24 cellular contexts compared by ENCODE assay signal in genomic region chr1:213572939-213573647, GRCh38.
DNase-seq lines count a peak whose midpoint lies in the region; ATAC-seq and TF ChIP-seq lines count a peak whose summit lies in the region.
"Had no signal": no experiment of that assay in that cellular context is flagged by ENCODE, and none has a peak within 500 bp of the region (broad histone marks: within the 10 kb centered on the region; RNA-seq: fewer than 3 reads in every experiment).

No MANE protein-coding gene starts in this region.

- peak overlapping the region in 2 of 4 donors; percentile 3 to 4 for H3K27ac ChIP-seq in body of pancreas
- H3K27ac ChIP-seq: HL-60, RWPE1 had no signal

- H3K36me3 ChIP-seq in body of pancreas (replicated peaks in 1 of 2; ENCODE audit: insufficient read depth in 1 of 2, low read depth in 2 of 2) = no peaks in the 10 kb centered on the region
- H3K36me3 ChIP-seq: MG63 had no signal

- no peak for TF ChIP-seq POLR2A in body of pancreas (IDR thresholded peaks at IDR 0.05)

- WGBS in body of pancreas, 2 donors = 27 to 30% methylated on average over 3 of the region's 3 CpGs

- no peak for TF ChIP-seq CTCF in body of pancreas (IDR thresholded peaks at IDR 0.05)
- no peak for TF ChIP-seq CTCF in neural crest cell (conservative IDR thresholded peaks at IDR 0.05)

- peaks cover 18% of the 10 kb centered on the region for H3K4me1 Mint-ChIP-seq in neural crest cell

- H3K27ac Mint-ChIP-seq in neural crest cell (ENCODE audit: unreplicated experiment) = peak overlapping the region; percentile 3
- H3K27ac Mint-ChIP-seq: CD4-positive, alpha-beta T cell; H9 had no signal

- H3K27me3 Mint-ChIP-seq in neural crest cell (ENCODE audit: low read depth) = no peaks in the 10 kb centered on the region

- DNase-seq in DMS53 (lab: John Stamatoyannopoulos, UW) = peak; percentile 38
- no peak for DNase-seq in DMS53 treated with DMSO at 0.1 percent for 48 hours (lab: John Stamatoyannopoulos, UW; ENCODE audit: unreplicated experiment)
- peak; percentile 32 for DNase-seq in Jurkat, Clone E6-1 (ENCODE audit: low read depth, low spot score)
- peak in 2 of 4 donors; percentile 30 to 32 for DNase-seq in body of pancreas
- no peak for DNase-seq in neural crest cell (ENCODE audit: low read depth, low spot score)
- no peak for DNase-seq in stimulated activated CD4-positive, alpha-beta T cell treated with anti-CD3 and anti-CD28 coated beads, Interleukin-4, amount 100 ng/mL, for 4 hours
- DNase-seq in NCI-H345 treated with DMSO at 0.1 percent for 48 hours (lab: John Stamatoyannopoulos, UW; ENCODE audit: unreplicated experiment) = no peak
- DNase-seq: CD4-positive, alpha-beta T cell; DND-41; H9; IMR-90; Kasumi-1; MG63; NCI-H1048; NCI-H1436; NCI-H2029 treated with DMSO at 0.1 percent for 48 hours; NCI-H2171 treated with DMSO at 0.1 percent for 48 hours; NCI-H446 treated with DMSO at 0.1 percent for 48 hours; NCI-H774; PC-3; SIG-M5 had no signal

- H3K9me3 Mint-ChIP-seq in neural crest cell = peaks cover 13% of the 10 kb centered on the region

- H3K36me3 Mint-ChIP-seq in neural crest cell (ENCODE audit: low read depth) = no peaks in the 10 kb centered on the region

- no peak overlapping the region for H3K4me3 ChIP-seq in Jurkat, Clone E6-1 (ENCODE audit: low read length)
- H3K4me3 ChIP-seq in body of pancreas = no peak overlapping the region
- H3K4me3 ChIP-seq: MG63 had no signal

- intact Hi-C loops in body of pancreas (cut with DNase I) = no loop called here

- H3K4me1 ChIP-seq in body of pancreas = peaks cover 23% of the 10 kb centered on the region

- peak; percentile 77 for ATAC-seq in body of pancreas
- no peak for ATAC-seq in HG03039 (IDR thresholded peaks at IDR 0.05; ENCODE audit: unreplicated experiment)
- ATAC-seq: PC-3 had no signal

- no peaks in the 10 kb centered on the region for H3K27me3 ChIP-seq in body of pancreas
- H3K27me3 ChIP-seq: MG63 had no signal

- no peaks in the 10 kb centered on the region for H3K9me3 ChIP-seq in body of pancreas
- H3K9me3 ChIP-seq: MG63 had no signal

- H3K4me3 Mint-ChIP-seq in neural crest cell = no peak overlapping the region
- H3K4me3 Mint-ChIP-seq: CD4-positive, alpha-beta T cell; H9 had no signal

Comparison
In these comparisons a context has a peak if more than half of its experiments do, and no peak if none do; other contexts are left out.
1. DNase-seq: peak in DMS53 (single experiment) and Jurkat, Clone E6-1 (single experiment); none in DMS53 treated with DMSO at 0.1 percent for 48 hours (single experiment), neural crest cell (single experiment), stimulated activated CD4-positive, alpha-beta T cell treated with anti-CD3 and anti-CD28 coated beads, Interleukin-4, amount 100 ng/mL, for 4 hours (0 of 2) and NCI-H345 treated with DMSO at 0.1 percent for 48 hours (single experiment).